In genomic region chr16:11423315-11424117, GRCh38 we compare ENCODE assay signal across 16 cellular contexts.
A peak's percentile ranks its signal among the peaks of the same experiment; 100 is the strongest.
DNase-seq lines count a peak whose midpoint lies in the region; ATAC-seq and TF ChIP-seq lines count a peak whose summit lies in the region.
"Had no signal": no experiment of that assay in that cellular context is flagged by ENCODE, and none has a peak within 500 bp of the region (broad histone marks: within the 10 kb centered on the region; RNA-seq: fewer than 3 reads in every experiment).

No MANE protein-coding gene starts in this region.

- no peak overlapping the region for H3K4me3 ChIP-seq in GM12875 (ENCODE audit: low read depth, low read length)
- H3K4me3 ChIP-seq in Jurkat, Clone E6-1 (ENCODE audit: low read length), result no peak overlapping the region
- H3K4me3 ChIP-seq: coronary artery, esophagus muscularis mucosa, heart right ventricle, MG63, SK-N-MC, vagina had no signal

- peak; percentile 30 for DNase-seq in Jurkat, Clone E6-1 (ENCODE audit: low read depth, low spot score)
- peak; percentile 71 for DNase-seq in SKM-1 treated with dmso at 0.1 percent for 144 hours (lab: John Stamatoyannopoulos, UW; ENCODE audit: unreplicated experiment)
- no peak for DNase-seq in sciatic nerve (ENCODE audit: low spot score)
- no peak for DNase-seq in stimulated activated CD4-positive, alpha-beta T cell treated with anti-CD3 and anti-CD28 coated beads, Interleukin-15, amount 100 ng/mL, for 24 hours
- no peak for DNase-seq in posterior vena cava (ENCODE audit: low spot score)
- DNase-seq: heart right ventricle, MG63, midbrain, NCI-H2107, NCI-H82 had no signal

- 0 out of 2 replicates have a peak, but pooled peaks have one; percentile 13 for TF ChIP-seq CTCF in GM12875 (IDR thresholded peaks at IDR 0.05; ENCODE audit: borderline replicate concordance, insufficient read depth, low read depth, low read length)

- intact Hi-C loops in sciatic nerve (cut with DNase I), result no loop called here
- intact Hi-C loops in posterior vena cava (cut with DNase I), result no loop called here

- peak; percentile 24 for ATAC-seq in sciatic nerve
- no peak for ATAC-seq in GM18520 (IDR thresholded peaks at IDR 0.05; ENCODE audit: unreplicated experiment)

Comparison
In these comparisons a context has a peak if more than half of its experiments do, and no peak if none do; other contexts are left out.
1. DNase-seq: peak in Jurkat, Clone E6-1 (single experiment) and SKM-1 treated with dmso at 0.1 percent for 144 hours (single experiment); none in sciatic nerve (single experiment), stimulated activated CD4-positive, alpha-beta T cell treated with anti-CD3 and anti-CD28 coated beads, Interleukin-15, amount 100 ng/mL, for 24 hours (single experiment) and posterior vena cava (single experiment).